Comparison of ENCODE assay signal across 14 cellular contexts in the genomic region with DNA sequence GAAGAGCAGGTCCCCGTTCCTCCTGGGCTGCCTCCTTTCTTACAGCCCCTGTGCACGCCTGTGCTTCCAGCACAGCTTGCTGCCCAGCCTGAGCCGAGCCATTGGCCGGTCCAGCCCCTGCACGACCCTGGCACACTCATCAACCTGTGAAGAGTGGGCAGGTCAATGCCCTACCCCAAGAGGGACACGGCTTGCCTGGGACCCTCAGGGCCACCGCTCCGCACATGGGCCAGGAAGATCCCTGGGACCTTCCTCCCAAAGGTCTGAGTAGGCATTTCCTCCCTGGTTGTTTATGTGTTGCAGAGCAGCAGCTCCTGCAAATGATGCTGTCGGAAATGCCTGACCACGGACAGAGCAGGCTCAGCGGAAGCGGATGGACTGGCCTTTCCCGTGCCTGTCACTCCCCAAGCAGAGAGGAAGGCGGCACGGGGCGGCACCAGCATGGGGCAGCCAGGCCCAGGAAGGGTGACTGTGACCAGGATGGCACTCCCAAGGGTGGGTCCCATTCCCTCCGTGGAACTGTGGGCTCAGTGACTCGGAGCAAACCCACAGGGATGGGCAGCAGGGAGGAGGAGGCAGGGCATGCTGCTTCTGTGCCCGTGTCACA.
DNase-seq lines count a peak whose midpoint lies in the region; ATAC-seq and TF ChIP-seq lines count a peak whose summit lies in the region.
"Had no signal": no experiment of that assay in that cellular context is flagged by ENCODE, and none has a peak within 500 bp of the region (broad histone marks: within the 10 kb centered on the region; RNA-seq: fewer than 3 reads in every experiment).

No MANE protein-coding gene starts in this region.

- H3K27ac ChIP-seq in mesendoderm (ENCODE audit: low read depth, low read length) (no peak overlapping the region), suprapubic skin (peak overlapping the region; percentile 48), GM23248 (no peak overlapping the region)

- H3K9ac ChIP-seq in mesendoderm (ENCODE audit: low read length) (no peak overlapping the region), GM23248 (no peak overlapping the region)

- H3K4me2 ChIP-seq in mesendoderm (ENCODE audit: low read length) (no peak overlapping the region), GM23248 (ENCODE audit: unreplicated experiment) (no peak overlapping the region)

- no peak overlapping the region for H2BK120ac ChIP-seq in mesendoderm (ENCODE audit: low read depth, low read length)

- TF ChIP-seq EP300 in suprapubic skin (IDR thresholded peaks at IDR 0.05): no peak

- H3K27me3 ChIP-seq in mesendoderm (ENCODE audit: insufficient read depth, low read length, poor library complexity) (no peaks in the 10 kb centered on the region), suprapubic skin (no peaks in the 10 kb centered on the region), GM23248 (replicated peaks; ENCODE audit: insufficient read depth) (no peaks in the 10 kb centered on the region)
- H3K27me3 ChIP-seq: SJSA1 had no signal

- H4K8ac ChIP-seq in mesendoderm (ENCODE audit: low read depth, low read length): no peak overlapping the region

- no peak overlapping the region for H2BK15ac ChIP-seq in mesendoderm (replicated peaks; ENCODE audit: low read depth)

- TF ChIP-seq CTCF in suprapubic skin (IDR thresholded peaks at IDR 0.05) (no peak), GM13977 (IDR thresholded peaks at IDR 0.05; ENCODE audit: extremely low read depth, insufficient read depth, missing control alignments) (no peak)

- H2BK5ac ChIP-seq in mesendoderm (ENCODE audit: low read length): no peak overlapping the region

- no peak for TF ChIP-seq POLR2A in suprapubic skin (IDR thresholded peaks at IDR 0.05)

- H3K9me3 ChIP-seq in suprapubic skin (no peaks in the 10 kb centered on the region), GM23248 (ENCODE audit: low read depth) (no peaks in the 10 kb centered on the region)
- H3K9me3 ChIP-seq: SJSA1 had no signal

- H4K20me1 ChIP-seq in GM23248 (ENCODE audit: insufficient read depth): no peaks in the 10 kb centered on the region

- in situ Hi-C loops in GM13977 (cut with MboI; ENCODE audit: low pct_unique_long_range_greater_than_20kb, low sequenced_read_pairs, unreplicated experiment) (no loop called here), GM23248 (cut with MboI) (no loop called here)

- H3K9me2 ChIP-seq in GM23248 (ENCODE audit: insufficient read depth): no peaks in the 10 kb centered on the region

- H3K36me3 ChIP-seq in mesendoderm (ENCODE audit: control insufficient read depth, insufficient read depth, low read length) (no peaks in the 10 kb centered on the region), suprapubic skin (no peaks in the 10 kb centered on the region), GM23248 (ENCODE audit: low read depth) (no peaks in the 10 kb centered on the region)

- H2AFZ ChIP-seq in GM23248: no peak overlapping the region

- peaks cover 12% of the 10 kb centered on the region for H3K4me1 ChIP-seq in mesendoderm (ENCODE audit: control insufficient read depth, low read depth, low read length)
- H3K4me1 ChIP-seq in suprapubic skin: peaks cover 41% of the 10 kb centered on the region
- H3K4me1 ChIP-seq in GM23248 (ENCODE audit: insufficient read depth): peaks cover 34% of the 10 kb centered on the region

- H3K79me2 ChIP-seq in mesendoderm (ENCODE audit: control insufficient read depth, insufficient read depth, low read length) (no peaks in the 10 kb centered on the region), GM23248 (ENCODE audit: insufficient read depth) (no peaks in the 10 kb centered on the region)

- no peak overlapping the region for H4K5ac ChIP-seq in mesendoderm (ENCODE audit: low read length)

- no peak overlapping the region for H3K4ac ChIP-seq in mesendoderm (ENCODE audit: low read depth, low read length)

- no peak overlapping the region for H3K18ac ChIP-seq in mesendoderm (ENCODE audit: low read length)

- H3K4me3 ChIP-seq in mesendoderm (ENCODE audit: low read length): no peak overlapping the region
- no peak overlapping the region for H3K4me3 ChIP-seq in suprapubic skin
- H3K4me3 ChIP-seq in GM23248: no peak overlapping the region
- H3K4me3 ChIP-seq: SJSA1 had no signal

- no peak overlapping the region for H3K23ac ChIP-seq in mesendoderm (ENCODE audit: low read length)

- H3K79me1 ChIP-seq in mesendoderm (ENCODE audit: low read length): no peaks in the 10 kb centered on the region

- DNase-seq in mesendoderm (no peak), suprapubic skin (ENCODE audit: low spot score in 2 of 2) (peak in 1 of 2 donors; percentile 74), GM13977 (ENCODE audit: low spot score) (no peak), GM23248 (no peak)
- DNase-seq in activated CD4-positive, alpha-beta T cell treated with anti-CD3 and anti-CD28 coated beads, Interleukin-2, amount 50 U/mL, for 4 hours: no peak
- DNase-seq: H7; Kasumi-1; naive B cell; NCI-H510A; stimulated activated CD4-positive, alpha-beta T cell treated with anti-CD3 and anti-CD28 coated beads, Interleukin-2, amount 100 ng/mL, for 24 hours had no signal

- no CpG with 5 or more reads among the region's 19 CpGs for WGBS in mesendoderm (ENCODE audit: extremely low coverage, insufficient coverage, low lambda C conversion rate)
- 73% methylated on average over 15 of the region's 19 CpGs for WGBS in suprapubic skin
- 96 to 97% methylated on average over 19 of the region's 19 CpGs for WGBS in GM23248 (ENCODE audit: low coverage in 1 of 2, low lambda C conversion rate in 2 of 2, missing lambda C conversion rate in 2 of 2), 2 experiments

- H3F3A ChIP-seq in GM23248 (ENCODE audit: insufficient read depth): peaks cover 39% of the 10 kb centered on the region

- H2AK5ac ChIP-seq in mesendoderm (ENCODE audit: low read length): peak overlapping the region; percentile 20

- peak; percentile 30 for ATAC-seq in esophagus mucosa
- ATAC-seq in GM21423 (IDR thresholded peaks at IDR 0.05; ENCODE audit: unreplicated experiment): no peak

- H3K56ac ChIP-seq in mesendoderm (ENCODE audit: low read length): no peak overlapping the region

TF ChIP-seq in PFSK-1, 5 proteins besides CTCF, POLR2A, EP300 and RAD21:
- TF ChIP-seq SIN3A (IDR thresholded peaks at IDR 0.05; ENCODE audit: borderline replicate concordance, insufficient read depth, low read length): no peak
- no peak for TF ChIP-seq POLR2AphosphoS5 (IDR thresholded peaks at IDR 0.05; ENCODE audit: low read depth, low read length)
- peak; percentile 100 for TF ChIP-seq FOXP2 (optimal IDR thresholded peaks at IDR 0.05; ENCODE audit: borderline replicate concordance, extremely low read depth, extremely low read length, insufficient read depth)
- TF ChIP-seq TAF1 (IDR thresholded peaks at IDR 0.05; ENCODE audit: borderline replicate concordance, insufficient read depth, low read length): no peak
- TF ChIP-seq, protein P1, sequence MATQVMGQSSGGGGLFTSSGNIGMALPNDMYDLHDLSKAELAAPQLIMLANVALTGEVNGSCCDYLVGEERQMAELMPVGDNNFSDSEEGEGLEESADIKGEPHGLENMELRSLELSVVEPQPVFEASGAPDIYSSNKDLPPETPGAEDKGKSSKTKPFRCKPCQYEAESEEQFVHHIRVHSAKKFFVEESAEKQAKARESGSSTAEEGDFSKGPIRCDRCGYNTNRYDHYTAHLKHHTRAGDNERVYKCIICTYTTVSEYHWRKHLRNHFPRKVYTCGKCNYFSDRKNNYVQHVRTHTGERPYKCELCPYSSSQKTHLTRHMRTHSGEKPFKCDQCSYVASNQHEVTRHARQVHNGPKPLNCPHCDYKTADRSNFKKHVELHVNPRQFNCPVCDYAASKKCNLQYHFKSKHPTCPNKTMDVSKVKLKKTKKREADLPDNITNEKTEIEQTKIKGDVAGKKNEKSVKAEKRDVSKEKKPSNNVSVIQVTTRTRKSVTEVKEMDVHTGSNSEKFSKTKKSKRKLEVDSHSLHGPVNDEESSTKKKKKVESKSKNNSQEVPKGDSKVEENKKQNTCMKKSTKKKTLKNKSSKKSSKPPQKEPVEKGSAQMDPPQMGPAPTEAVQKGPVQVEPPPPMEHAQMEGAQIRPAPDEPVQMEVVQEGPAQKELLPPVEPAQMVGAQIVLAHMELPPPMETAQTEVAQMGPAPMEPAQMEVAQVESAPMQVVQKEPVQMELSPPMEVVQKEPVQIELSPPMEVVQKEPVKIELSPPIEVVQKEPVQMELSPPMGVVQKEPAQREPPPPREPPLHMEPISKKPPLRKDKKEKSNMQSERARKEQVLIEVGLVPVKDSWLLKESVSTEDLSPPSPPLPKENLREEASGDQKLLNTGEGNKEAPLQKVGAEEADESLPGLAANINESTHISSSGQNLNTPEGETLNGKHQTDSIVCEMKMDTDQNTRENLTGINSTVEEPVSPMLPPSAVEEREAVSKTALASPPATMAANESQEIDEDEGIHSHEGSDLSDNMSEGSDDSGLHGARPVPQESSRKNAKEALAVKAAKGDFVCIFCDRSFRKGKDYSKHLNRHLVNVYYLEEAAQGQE (IDR thresholded peaks at IDR 0.05; ENCODE audit: insufficient read depth in 1 of 2, low read depth in 2 of 2, low read length in 2 of 2): peak; percentile 48 to 57; a peak in 1 of 4 replicates
TF ChIP-seq in PFSK-1: peak in this region for 2.
